8 cellular contexts compared by ENCODE assay signal in the genomic region with DNA sequence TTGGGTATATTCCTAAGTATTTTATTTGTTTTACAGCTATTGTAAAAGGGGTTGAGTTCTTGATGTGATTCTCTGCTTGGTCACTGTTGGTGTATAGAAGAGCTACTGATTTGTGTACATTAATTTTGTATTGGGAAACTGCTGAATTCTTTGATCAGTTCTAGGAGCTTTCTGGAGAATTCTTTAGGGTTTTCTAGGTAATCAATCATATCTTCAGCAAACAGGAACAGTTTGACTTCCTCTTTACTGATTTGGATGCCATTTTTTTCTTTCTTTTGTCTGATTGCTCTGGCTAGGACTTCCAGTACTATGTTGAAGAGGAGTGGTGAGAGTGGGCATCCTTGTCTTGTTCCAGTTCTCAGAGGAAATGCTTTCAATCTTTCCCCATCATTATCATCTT. TPM values are rescaled to one million over a fixed set of nuclear protein-coding genes. Genes with fewer than 3 reads are reported as not detected.
"Had no signal": no experiment of that assay in that cellular context is flagged by ENCODE, and none has a peak within 500 bp of the region (broad histone marks: within the 10 kb centered on the region; RNA-seq: fewer than 3 reads in every experiment).

No MANE protein-coding gene starts in this region.

RNA-seq across cellular contexts. Expression of a gene that starts 50.1 kb away (rescaled TPM):
- total RNA-seq: activated B cell treated with CpG ODN at 0.5 μM for 24 hours; activated CD4-positive, alpha-beta memory T cell treated with anti-CD3 and anti-CD28 coated beads for 36 hours; activated CD4-positive, alpha-beta T cell treated with anti-CD3 and anti-CD28 coated beads, Interleukin-2, amount 10 ng/mL, durations not matched to agents 24 days and 14 days; activated CD8-positive, alpha-beta memory T cell treated with anti-CD3 and anti-CD28 coated beads for 36 hours; activated T-helper 1 cell treated with anti-CD3 and anti-CD28 coated beads, Interleukin-12 subunit alpha, Interleukin-12 subunit beta, Interleukin-2, Interleukin-4 antibody, amounts not matched to agents 30 ng/mL and 10 ng/mL and 1 ng/mL, durations not matched to agents 14 hours and 24 hours and 36 hours; bronchial epithelial cell; cardiac muscle cell; chondrocyte had no signal
- polyA plus RNA-seq: cardiac muscle cell had no signal
